Comparison of ENCODE assay signal across 21 cellular contexts in the genomic region with DNA sequence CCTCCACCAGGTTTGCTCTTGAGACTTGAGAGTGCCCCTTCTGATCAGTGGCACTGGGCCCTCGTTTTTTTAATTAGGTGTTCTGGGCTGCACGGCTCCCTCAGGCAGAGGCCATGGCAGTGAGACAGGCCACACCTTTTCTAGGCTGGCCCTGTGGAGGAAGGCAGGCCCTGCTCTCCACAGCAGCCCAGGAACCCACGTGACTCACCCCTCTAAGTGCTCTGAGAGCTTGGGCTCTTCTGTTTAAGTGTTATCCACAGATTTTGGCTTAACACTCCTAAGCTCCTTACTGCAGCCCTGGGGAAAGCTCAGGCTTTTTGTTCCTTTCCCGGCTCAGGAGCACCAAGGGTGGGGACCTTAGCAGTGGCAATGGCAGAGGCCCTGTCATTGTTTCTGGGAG.
"Had no signal": no experiment of that assay in that cellular context is flagged by ENCODE, and none has a peak within 500 bp of the region (broad histone marks: within the 10 kb centered on the region; RNA-seq: fewer than 3 reads in every experiment).

No MANE protein-coding gene starts in this region.

- H3K9me3 ChIP-seq: adrenal gland had no signal

- H3K27me3 ChIP-seq: adrenal gland had no signal

- H3K4me3 ChIP-seq: adrenal gland, K562 had no signal

- DNase-seq: activated CD4-positive, alpha-beta memory T cell treated with anti-CD3 and anti-CD28 coated beads, Interleukin-2, amount 10 ng/mL, durations not matched to agents 7 days and 5 days; activated CD4-positive, alpha-beta T cell treated with anti-CD3 and anti-CD28 coated beads for 36 hours; activated CD4-positive, alpha-beta T cell treated with anti-CD3 and anti-CD28 coated beads, Interleukin-2, amount 50 U/mL, for 1 hour; activated naive CD4-positive, alpha-beta T cell treated with anti-CD3 and anti-CD28 coated beads, Interleukin-2, amount 50 U/mL, for 16 hours; activated naive CD8-positive, alpha-beta T cell treated with anti-CD3 and anti-CD28 coated beads, Interleukin-2, amount 10 ng/mL, durations not matched to agents 7 days and 5 days; activated T-cell treated with anti-CD3 and anti-CD28 coated beads for 4 hours; activated T-cell treated with anti-CD3 and anti-CD28 coated beads, Interleukin-2, amount 50 U/mL, for 48 hours; adrenal gland; cerebellar nuclear complex; Karpas-422; MM.1S; NCI-H1105; NCI-H1436; NCI-H1694 treated with DMSO at 0.1 percent for 48 hours; NCI-H2029 treated with DMSO at 0.1 percent for 48 hours; NCI-H446; NCI-H526; SHP77 treated with DMSO at 0.1 percent for 48 hours; T-helper 17 cell; T-helper 9 cell had no signal

- H3K36me3 ChIP-seq: adrenal gland had no signal

- H3K4me1 ChIP-seq: adrenal gland had no signal
